8 cellular contexts compared by ENCODE assay signal in genomic region chr14:89617142-89617460, GRCh38.
DNase-seq lines count a peak whose midpoint lies in the region; ATAC-seq and TF ChIP-seq lines count a peak whose summit lies in the region.

No MANE protein-coding gene starts in this region.

- peak overlapping the region; percentile 95 for H3K4me3 Mint-ChIP-seq in activated naive CD4-positive, alpha-beta T cell treated with anti-CD3 and anti-CD28 coated beads, Interleukin-2, amount 50 U/mL, for 24 hours
- H3K4me3 Mint-ChIP-seq in activated naive CD8-positive, alpha-beta T cell treated with anti-CD3 and anti-CD28 coated beads, Interleukin-2, amount 50 U/mL, for 24 hours: peak overlapping the region; percentile 91
- H3K4me3 Mint-ChIP-seq in memory B cell (peak overlapping the region; percentile 93), type B pancreatic cell (peak overlapping the region; percentile 94)

- peaks cover 3% of the 10 kb centered on the region for H3K36me3 Mint-ChIP-seq in activated naive CD4-positive, alpha-beta T cell treated with anti-CD3 and anti-CD28 coated beads, Interleukin-2, amount 50 U/mL, for 24 hours
- peaks cover 4% of the 10 kb centered on the region for H3K36me3 Mint-ChIP-seq in activated naive CD8-positive, alpha-beta T cell treated with anti-CD3 and anti-CD28 coated beads, Interleukin-2, amount 50 U/mL, for 24 hours (ENCODE audit: low read depth)
- peaks cover 2% of the 10 kb centered on the region for H3K36me3 Mint-ChIP-seq in memory B cell
- H3K36me3 Mint-ChIP-seq in type B pancreatic cell: no peaks in the 10 kb centered on the region

- DNase-seq in activated naive CD4-positive, alpha-beta T cell (lab: John Stamatoyannopoulos, UW): no peak
- DNase-seq in activated naive CD8-positive, alpha-beta T cell treated with anti-CD3 and anti-CD28 coated beads, Interleukin-2, amount 50 U/mL, for 24 hours: no peak
- DNase-seq in memory B cell (ENCODE audit: low spot score in 2 of 2): no peak
- no peak for DNase-seq in type B pancreatic cell (ENCODE audit: extremely low spot score, unreplicated experiment)
- no peak for DNase-seq in posterior cingulate gyrus
- DNase-seq in mesenteric fat pad (ENCODE audit: low spot score): no peak

- no peak for ATAC-seq in activated naive CD8-positive, alpha-beta T cell treated with anti-CD3 and anti-CD28 coated beads, Interleukin-2, amount 50 U/mL, for 24 hours
- ATAC-seq in memory B cell (ENCODE audit: low read depth) (no peak), HG02763 (IDR thresholded peaks at IDR 0.05; ENCODE audit: unreplicated experiment) (no peak)

- H3K4me1 Mint-ChIP-seq in activated naive CD4-positive, alpha-beta T cell treated with anti-CD3 and anti-CD28 coated beads, Interleukin-2, amount 50 U/mL, for 24 hours: peaks cover 83% of the 10 kb centered on the region
- H3K4me1 Mint-ChIP-seq in activated naive CD8-positive, alpha-beta T cell treated with anti-CD3 and anti-CD28 coated beads, Interleukin-2, amount 50 U/mL, for 24 hours: peaks cover 79% of the 10 kb centered on the region
- peaks cover 42% of the 10 kb centered on the region for H3K4me1 Mint-ChIP-seq in memory B cell
- peaks cover 49% of the 10 kb centered on the region for H3K4me1 Mint-ChIP-seq in type B pancreatic cell (ENCODE audit: unreplicated experiment)

- TF ChIP-seq CTCF in type B pancreatic cell (conservative IDR thresholded peaks at IDR 0.05): no peak

- no peaks in the 10 kb centered on the region for H3K27me3 Mint-ChIP-seq in activated naive CD4-positive, alpha-beta T cell treated with anti-CD3 and anti-CD28 coated beads, Interleukin-2, amount 50 U/mL, for 24 hours
- no peaks in the 10 kb centered on the region for H3K27me3 Mint-ChIP-seq in activated naive CD8-positive, alpha-beta T cell treated with anti-CD3 and anti-CD28 coated beads, Interleukin-2, amount 50 U/mL, for 24 hours
- H3K27me3 Mint-ChIP-seq in memory B cell: no peaks in the 10 kb centered on the region
- peaks cover 19% of the 10 kb centered on the region for H3K27me3 Mint-ChIP-seq in type B pancreatic cell

- no peaks in the 10 kb centered on the region for H3K9me3 Mint-ChIP-seq in activated naive CD4-positive, alpha-beta T cell treated with anti-CD3 and anti-CD28 coated beads, Interleukin-2, amount 50 U/mL, for 24 hours
- H3K9me3 Mint-ChIP-seq in activated naive CD8-positive, alpha-beta T cell treated with anti-CD3 and anti-CD28 coated beads, Interleukin-2, amount 50 U/mL, for 24 hours: no peaks in the 10 kb centered on the region
- no peaks in the 10 kb centered on the region for H3K9me3 Mint-ChIP-seq in memory B cell
- H3K9me3 Mint-ChIP-seq in type B pancreatic cell: no peaks in the 10 kb centered on the region

- intact Hi-C loops in posterior cingulate gyrus (cut with DNase I): loop anchor here (10.0 kb wide), 2 partner anchors 132 to 308 kb away; no protein-coding TSS in a partner anchor

- peak overlapping the region; percentile 94 for H3K27ac Mint-ChIP-seq in activated naive CD4-positive, alpha-beta T cell treated with anti-CD3 and anti-CD28 coated beads, Interleukin-2, amount 50 U/mL, for 24 hours
- H3K27ac Mint-ChIP-seq in activated naive CD8-positive, alpha-beta T cell treated with anti-CD3 and anti-CD28 coated beads, Interleukin-2, amount 50 U/mL, for 24 hours: peak overlapping the region; percentile 97
- H3K27ac Mint-ChIP-seq in memory B cell: peak overlapping the region; percentile 94
- H3K27ac Mint-ChIP-seq in type B pancreatic cell: peak overlapping the region; percentile 79
